In genomic region chr18:49527631-49528327, GRCh38 we compare ENCODE assay signal across 28 cellular contexts. TPM values are rescaled to one million over a fixed set of nuclear protein-coding genes. Genes with fewer than 3 reads are reported as not detected.
"Had no signal": no experiment of that assay in that cellular context is flagged by ENCODE, and none has a peak within 500 bp of the region (broad histone marks: within the 10 kb centered on the region; RNA-seq: fewer than 3 reads in every experiment).

No MANE protein-coding gene starts in this region.

- ATAC-seq: activated CD8-positive, alpha-beta memory T cell treated with anti-CD3 and anti-CD28 coated beads, Interleukin-2, amount 10 ng/mL, durations not matched to agents 7 days and 5 days; activated CD8-positive, alpha-beta T cell treated with anti-CD3 and anti-CD28 coated beads for 36 hours; activated naive CD4-positive, alpha-beta T cell treated with anti-CD3 and anti-CD28 coated beads, Interleukin-2, amount 50 U/mL, for 72 hours; activated T-cell treated with anti-CD3 and anti-CD28 coated beads, Interleukin-2, amount 50 U/mL, for 72 hours; heart right ventricle; naive thymus-derived CD4-positive, alpha-beta T cell; right lobe of liver; stimulated activated naive CD8-positive, alpha-beta T cell treated with anti-CD3 and anti-CD28 coated beads, Interleukin-15, Interleukin-2, amounts not matched to agents 100 U/mL and 50 U/mL, for 24 hours had no signal

- DNase-seq: activated CD4-positive, alpha-beta T cell treated with anti-CD3 and anti-CD28 coated beads, Interleukin-2, amount 10 ng/mL, durations not matched to agents 24 days and 14 days; activated CD4-positive, CD25-positive, alpha-beta regulatory T cell treated with anti-CD3 and anti-CD28 coated beads, Interleukin-2, amount 50 U/mL, for 72 hours; activated CD8-positive, alpha-beta memory T cell treated with anti-CD3 and anti-CD28 coated beads, Interleukin-2, amount 10 ng/mL, durations not matched to agents 7 days and 5 days; activated CD8-positive, alpha-beta T cell treated with anti-CD3 and anti-CD28 coated beads for 36 hours; activated naive CD4-positive, alpha-beta T cell; activated T-cell treated with anti-CD3 and anti-CD28 coated beads for 4 hours; activated T-cell treated with anti-CD3 and anti-CD28 coated beads, Interleukin-2, amount 50 U/mL, for 72 hours; central memory CD4-positive, alpha-beta T cell; dermis blood vessel endothelial cell; effector CD4-positive, alpha-beta T cell; esophagus squamous epithelium; foreskin melanocyte; heart right ventricle; midbrain; naive thymus-derived CD4-positive, alpha-beta T cell; ovary; right lobe of liver; stimulated activated CD4-positive, alpha-beta T cell treated with anti-CD3 and anti-CD28 coated beads, Interleukin-2, amount 100 ng/mL, for 48 hours; stimulated activated naive CD8-positive, alpha-beta T cell treated with anti-CD3 and anti-CD28 coated beads, Interleukin-15, Interleukin-2, amounts not matched to agents 100 U/mL and 50 U/mL, for 24 hours; T1000; testis; transverse colon; uterus; WERI-Rb-1 had no signal

- H3K9me3 Mint-ChIP-seq: activated CD4-positive, alpha-beta T cell treated with anti-CD3 and anti-CD28 coated beads, Interleukin-2, amount 10 ng/mL, durations not matched to agents 24 days and 14 days; activated CD8-positive, alpha-beta T cell treated with anti-CD3 and anti-CD28 coated beads for 36 hours; activated naive CD4-positive, alpha-beta T cell treated with anti-CD3 and anti-CD28 coated beads, Interleukin-2, amount 50 U/mL, for 72 hours; activated T-cell treated with anti-CD3 and anti-CD28 coated beads, Interleukin-2, amount 50 U/mL, for 72 hours; naive thymus-derived CD4-positive, alpha-beta T cell had no signal

- H3K4me3 ChIP-seq: breast epithelium, esophagus squamous epithelium, heart right ventricle, ovary, right lobe of liver, testis, transverse colon, uterus had no signal

- H3K27me3 ChIP-seq: breast epithelium, esophagus squamous epithelium, ovary, right lobe of liver, testis, transverse colon, uterus had no signal

- H3K27ac ChIP-seq: breast epithelium, epithelial cell of prostate, esophagus squamous epithelium, heart right ventricle, ovary, right lobe of liver, testis, transverse colon, uterus, WERI-Rb-1 had no signal

- H3K4me1 ChIP-seq: breast epithelium, esophagus squamous epithelium, heart right ventricle, right lobe of liver, testis, uterus had no signal

- H3K27me3 Mint-ChIP-seq: progenitor cell of endocrine pancreas had no signal

- H3K36me3 Mint-ChIP-seq: activated CD8-positive, alpha-beta memory T cell treated with anti-CD3 and anti-CD28 coated beads, Interleukin-2, amount 10 ng/mL, durations not matched to agents 7 days and 5 days; activated naive CD4-positive, alpha-beta T cell treated with anti-CD3 and anti-CD28 coated beads, Interleukin-2, amount 50 U/mL, for 72 hours; naive thymus-derived CD4-positive, alpha-beta T cell had no signal

- H3K27ac Mint-ChIP-seq: activated CD4-positive, alpha-beta T cell treated with anti-CD3 and anti-CD28 coated beads, Interleukin-2, amount 10 ng/mL, durations not matched to agents 24 days and 14 days; activated CD8-positive, alpha-beta memory T cell treated with anti-CD3 and anti-CD28 coated beads, Interleukin-2, amount 10 ng/mL, durations not matched to agents 7 days and 5 days; activated CD8-positive, alpha-beta T cell treated with anti-CD3 and anti-CD28 coated beads for 36 hours; activated naive CD4-positive, alpha-beta T cell treated with anti-CD3 and anti-CD28 coated beads, Interleukin-2, amount 50 U/mL, for 72 hours; activated T-cell treated with anti-CD3 and anti-CD28 coated beads, Interleukin-2, amount 50 U/mL, for 72 hours; naive thymus-derived CD4-positive, alpha-beta T cell; progenitor cell of endocrine pancreas had no signal

- H3K4me3 Mint-ChIP-seq: activated CD4-positive, alpha-beta T cell treated with anti-CD3 and anti-CD28 coated beads, Interleukin-2, amount 10 ng/mL, durations not matched to agents 24 days and 14 days; activated CD8-positive, alpha-beta memory T cell treated with anti-CD3 and anti-CD28 coated beads, Interleukin-2, amount 10 ng/mL, durations not matched to agents 7 days and 5 days; activated CD8-positive, alpha-beta T cell treated with anti-CD3 and anti-CD28 coated beads for 36 hours; activated T-cell treated with anti-CD3 and anti-CD28 coated beads, Interleukin-2, amount 50 U/mL, for 72 hours; naive thymus-derived CD4-positive, alpha-beta T cell had no signal

- H3K36me3 ChIP-seq: breast epithelium, esophagus squamous epithelium, heart right ventricle, ovary, right lobe of liver, transverse colon, uterus, WERI-Rb-1 had no signal

- H3K9me3 ChIP-seq: breast epithelium, esophagus squamous epithelium, heart right ventricle, ovary, right lobe of liver, testis, transverse colon, uterus had no signal

- H3K4me1 Mint-ChIP-seq: activated CD4-positive, alpha-beta T cell treated with anti-CD3 and anti-CD28 coated beads, Interleukin-2, amount 10 ng/mL, durations not matched to agents 24 days and 14 days; activated CD8-positive, alpha-beta memory T cell treated with anti-CD3 and anti-CD28 coated beads, Interleukin-2, amount 10 ng/mL, durations not matched to agents 7 days and 5 days had no signal

RNA-seq across cellular contexts. Expression of gene LIPG, which starts 34.1 kb away (rescaled TPM):
- total RNA-seq: naive thymus-derived CD4-positive, alpha-beta T cell had no signal
- polyA plus RNA-seq: naive thymus-derived CD4-positive, alpha-beta T cell had no signal
